20 cellular contexts compared by ENCODE assay signal in the genomic region with DNA sequence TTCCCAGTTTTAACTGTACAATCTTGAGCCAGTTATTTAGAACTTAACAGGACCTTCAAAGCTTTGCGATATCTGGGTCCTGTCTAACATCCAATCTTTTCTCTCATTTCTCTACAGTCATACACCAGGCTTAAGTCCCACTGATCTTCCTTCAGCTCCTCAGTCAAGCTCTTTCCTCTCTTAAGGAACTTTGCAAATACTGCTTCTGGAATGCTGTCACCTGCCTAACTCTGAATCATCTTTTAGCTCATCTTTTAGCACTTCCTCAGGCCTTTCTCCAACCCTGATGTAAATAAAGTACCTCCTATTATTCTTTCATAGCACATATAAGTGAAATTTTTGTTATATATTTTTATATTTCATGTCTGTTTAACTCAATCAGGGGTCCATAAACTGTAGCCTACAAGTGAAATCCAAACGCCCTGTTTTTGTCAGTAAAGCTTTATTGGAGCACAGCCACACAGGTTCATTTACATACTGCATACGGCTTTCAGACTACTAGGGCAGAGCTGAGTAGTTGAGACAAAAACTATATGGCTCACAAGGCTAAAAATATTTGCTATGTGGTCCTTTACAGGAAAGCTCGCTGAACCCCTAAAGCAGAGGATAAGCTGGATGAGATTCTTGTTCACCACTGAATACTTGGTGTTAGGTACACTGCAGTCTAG.
A peak's percentile ranks its signal among the peaks of the same experiment; 100 is the strongest.
DNase-seq lines count a peak whose midpoint lies in the region; ATAC-seq, FAIRE-seq and TF ChIP-seq lines count a peak whose summit lies in the region.
"Had no signal": no experiment of that assay in that cellular context is flagged by ENCODE, and none has a peak within 500 bp of the region (broad histone marks: within the 10 kb centered on the region; RNA-seq: fewer than 3 reads in every experiment).

No MANE protein-coding gene starts in this region.

- no peak for TF ChIP-seq POLR2A in GM12892 (IDR thresholded peaks at IDR 0.05; ENCODE audit: low read depth, low read length)

- peak overlapping the region; percentile 62 to 95 (median 80) for H3K4me3 Mint-ChIP-seq in IgD-negative memory B cell
- H3K4me3 Mint-ChIP-seq in endothelial cell (ENCODE audit: unreplicated experiment), result peak overlapping the region; percentile 2
- H3K4me3 Mint-ChIP-seq: activated naive CD4-positive, alpha-beta T cell treated with anti-CD3 and anti-CD28 coated beads for 36 hours; natural killer cell treated with Interleukin-12 subunit alpha and Interleukin-12 subunit beta and Interleukin-15 and Interleukin-18, amount 100 ng/mL, for 72 hours had no signal

- H3K27me3 Mint-ChIP-seq in IgD-negative memory B cell (no peaks in the 10 kb centered on the region), endothelial cell (ENCODE audit: unreplicated experiment) (peaks cover 5% of the 10 kb centered on the region)

- H3K4me3 ChIP-seq in foreskin fibroblast (ENCODE audit: low read depth in 1 of 2, low read length in 2 of 2), result no peak overlapping the region
- H3K4me3 ChIP-seq: cardiac muscle cell, heart right ventricle, stomach had no signal

- TF ChIP-seq CTCF in endothelial cell (IDR thresholded peaks at IDR 0.05; ENCODE audit: unreplicated experiment), result no peak
- TF ChIP-seq CTCF in foreskin fibroblast (IDR thresholded peaks at IDR 0.05; ENCODE audit: low read depth, low read length), result no peak

- peak; percentile 48 for ATAC-seq in GM21737 (IDR thresholded peaks at IDR 0.05; ENCODE audit: unreplicated experiment)
- ATAC-seq in GM18520 (IDR thresholded peaks at IDR 0.05; ENCODE audit: unreplicated experiment), result no peak
- ATAC-seq: heart right ventricle; natural killer cell treated with Interleukin-12 subunit alpha and Interleukin-12 subunit beta and Interleukin-15 and Interleukin-18, amount 100 ng/mL, for 72 hours; Right ventricle myocardium inferior; sciatic nerve had no signal

- DNase-seq in GM12892 (ENCODE audit: insufficient read length), result no peak
- DNase-seq in endothelial cell (ENCODE audit: low spot score), result no peak
- DNase-seq in foreskin fibroblast, result no peak
- no peak for DNase-seq in NCI-H1694 (lab: John Stamatoyannopoulos, UW)
- DNase-seq in occipital lobe (lab: John Stamatoyannopoulos, UW), result no peak
- DNase-seq: activated naive CD4-positive, alpha-beta T cell treated with anti-CD3 and anti-CD28 coated beads for 36 hours; DMS53; heart right ventricle; NCI-H1436 treated with DMSO at 0.1 percent for 48 hours; NCI-H524; stimulated activated CD4-positive, alpha-beta T cell treated with anti-CD3 and anti-CD28 coated beads, Interleukin-4, amount 100 ng/mL, for 4 hours; stomach had no signal

- peaks cover 17% of the 10 kb centered on the region for H3K36me3 Mint-ChIP-seq in IgD-negative memory B cell
- peaks cover 9% of the 10 kb centered on the region for H3K36me3 Mint-ChIP-seq in endothelial cell (ENCODE audit: low read depth, unreplicated experiment)
- H3K36me3 Mint-ChIP-seq: natural killer cell treated with Interleukin-12 subunit alpha and Interleukin-12 subunit beta and Interleukin-15 and Interleukin-18, amount 100 ng/mL, for 72 hours had no signal

- peak; percentile 87 for FAIRE-seq in GM12892 (lab: Jason Lieb, UNC)
- FAIRE-seq: TTC549 had no signal

- H3K27ac Mint-ChIP-seq in IgD-negative memory B cell (peak overlapping the region; percentile 71 to 90 (median 90)), endothelial cell (ENCODE audit: unreplicated experiment) (peak overlapping the region; percentile 79)
- H3K27ac Mint-ChIP-seq: activated naive CD4-positive, alpha-beta T cell treated with anti-CD3 and anti-CD28 coated beads for 36 hours; natural killer cell treated with Interleukin-12 subunit alpha and Interleukin-12 subunit beta and Interleukin-15 and Interleukin-18, amount 100 ng/mL, for 72 hours had no signal

- H3K4me1 Mint-ChIP-seq in IgD-negative memory B cell (peaks cover 40 to 47% (median 47%) of the 10 kb centered on the region in 3 donors), endothelial cell (ENCODE audit: unreplicated experiment) (peaks cover 66% of the 10 kb centered on the region)

- no peaks in the 10 kb centered on the region for H3K9me3 Mint-ChIP-seq in IgD-negative memory B cell
- no peaks in the 10 kb centered on the region for H3K9me3 Mint-ChIP-seq in endothelial cell (ENCODE audit: unreplicated experiment)
- H3K9me3 Mint-ChIP-seq: activated naive CD4-positive, alpha-beta T cell treated with anti-CD3 and anti-CD28 coated beads for 36 hours; natural killer cell treated with Interleukin-12 subunit alpha and Interleukin-12 subunit beta and Interleukin-15 and Interleukin-18, amount 100 ng/mL, for 72 hours had no signal
